ENCODE assay signal across 19 cellular contexts in the genomic region with DNA sequence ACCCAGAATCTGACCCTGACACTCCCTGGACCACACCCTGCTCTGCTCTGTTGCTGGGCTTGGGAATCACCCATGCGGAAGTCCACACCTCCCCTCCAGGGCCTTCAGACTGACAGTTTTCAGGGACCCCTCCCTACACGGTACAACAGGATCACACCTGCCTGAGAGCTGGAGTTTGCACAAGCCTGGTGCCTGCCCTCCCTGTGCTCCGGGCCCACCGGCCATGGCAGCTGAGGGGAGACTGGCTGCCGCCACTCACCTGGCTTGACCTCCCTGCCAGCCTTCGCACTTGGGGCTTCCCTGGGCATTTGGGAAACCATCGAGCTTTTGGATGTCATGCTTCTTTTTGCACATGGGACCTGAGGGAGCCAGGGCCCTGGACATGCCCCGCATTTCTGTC.
DNase-seq lines count a peak whose midpoint lies in the region; ATAC-seq and TF ChIP-seq lines count a peak whose summit lies in the region.
"Had no signal": no experiment of that assay in that cellular context is flagged by ENCODE, and none has a peak within 500 bp of the region (broad histone marks: within the 10 kb centered on the region; RNA-seq: fewer than 3 reads in every experiment).

No MANE protein-coding gene starts in this region.

- no peaks in the 10 kb centered on the region for H3K4me1 Mint-ChIP-seq in progenitor cell of endocrine pancreas (ENCODE audit: low read depth)
- H3K4me1 Mint-ChIP-seq: B cell had no signal

- H3K27me3 ChIP-seq in heart left ventricle: peaks cover 0 to 10% (median 0%) of the 10 kb centered on the region in 9 donors
- H3K27me3 ChIP-seq: BLaER1 treated with 17β-estradiol and CSF1 and Interleukin-3, amounts not matched to agents 10 nM and 100 nM had no signal

- H3K27ac ChIP-seq in heart left ventricle (no peak overlapping the region), coronary artery (no peak overlapping the region)
- H3K27ac ChIP-seq: 22Rv1; A549; BLaER1 treated with 17β-estradiol and CSF1 and Interleukin-3, amounts not matched to agents 10 nM and 100 nM; C4-2B had no signal

- DNase-seq in cardiac septum (ENCODE audit: low spot score) (peak; percentile 53), heart left ventricle (no peak), coronary artery (ENCODE audit: low spot score) (peak; percentile 53), islet precursor cell (peak; percentile 45), ecto neural progenitor cell (ENCODE audit: low spot score) (no peak), retina (no peak), progenitor cell of endocrine pancreas (ENCODE audit: low spot score, unreplicated experiment) (no peak)
- DNase-seq: AML-193; Caco-2; Calu3; CD4-positive, alpha-beta T cell; CD8-positive, alpha-beta T cell; DMS79 treated with DMSO at 0.1 percent for 48 hours; GF-D8 had no signal

- no peak for ATAC-seq in heart left ventricle
- ATAC-seq: A549; CD8-positive, alpha-beta T cell had no signal

- H3K27me3 Mint-ChIP-seq in progenitor cell of endocrine pancreas: peaks cover 16% of the 10 kb centered on the region

- H3K4me3 ChIP-seq in heart left ventricle (no peak overlapping the region), coronary artery (no peak overlapping the region)
- H3K4me3 ChIP-seq: A549; BLaER1 treated with 17β-estradiol and CSF1 and Interleukin-3, amounts not matched to agents 10 nM and 100 nM had no signal

- WGBS in heart left ventricle, 4 donors: 84 to 93% (median 86%) methylated on average over 5 to 8 of the region's 8 CpGs

- H3K4me3 Mint-ChIP-seq in progenitor cell of endocrine pancreas (ENCODE audit: low read depth): no peak overlapping the region
- H3K4me3 Mint-ChIP-seq: B cell; CD4-positive, alpha-beta T cell; CD8-positive, alpha-beta T cell had no signal

- H3K9me3 Mint-ChIP-seq in progenitor cell of endocrine pancreas (ENCODE audit: low read depth): no peaks in the 10 kb centered on the region
- H3K9me3 Mint-ChIP-seq: CD4-positive, alpha-beta T cell; CD8-positive, alpha-beta T cell had no signal

- H3K4me1 ChIP-seq in heart left ventricle: no peaks in the 10 kb centered on the region
- H3K4me1 ChIP-seq: A549, Caco-2 had no signal

- intact Hi-C loops in cardiac septum (cut with DNase I): no loop called here
- intact Hi-C loops in heart left ventricle (cut with DNase I): loop anchor here in 4 of 10 donors (5.0 to 10.0 kb wide), 4 partner anchors 272 to 562 kb away; a partner anchor contains a TSS

- no peak for TF ChIP-seq POLR2A in heart left ventricle (IDR thresholded peaks at IDR 0.05)

- no peaks in the 10 kb centered on the region for H3K36me3 Mint-ChIP-seq in progenitor cell of endocrine pancreas (ENCODE audit: insufficient read depth)
- H3K36me3 Mint-ChIP-seq: CD8-positive, alpha-beta T cell had no signal

- no peak overlapping the region for H3K27ac Mint-ChIP-seq in progenitor cell of endocrine pancreas
- H3K27ac Mint-ChIP-seq: B cell; CD4-positive, alpha-beta T cell; CD8-positive, alpha-beta T cell had no signal

- H3K9me3 ChIP-seq in heart left ventricle: no peaks in the 10 kb centered on the region
- H3K9me3 ChIP-seq: A549; BLaER1 treated with 17β-estradiol and CSF1 and Interleukin-3, amounts not matched to agents 10 nM and 100 nM; Caco-2 had no signal

- TF ChIP-seq CTCF in heart left ventricle (IDR thresholded peaks at IDR 0.05) (no peak), coronary artery (IDR thresholded peaks at IDR 0.05) (no peak), progenitor cell of endocrine pancreas (IDR thresholded peaks at IDR 0.05; ENCODE audit: unreplicated experiment) (no peak)

- no peaks in the 10 kb centered on the region for H3K36me3 ChIP-seq in heart left ventricle
- H3K36me3 ChIP-seq: BLaER1 treated with 17β-estradiol and CSF1 and Interleukin-3, amounts not matched to agents 10 nM and 100 nM had no signal

Comparison
In these comparisons a context has a peak if more than half of its experiments do, and no peak if none do; other contexts are left out.
1. DNase-seq: peak in cardiac septum (single experiment), coronary artery (single experiment) and islet precursor cell (single experiment); none in heart left ventricle (0 of 5), ecto neural progenitor cell (single experiment), retina (single experiment) and progenitor cell of endocrine pancreas (single experiment).